ENCODE assay signal across 12 cellular contexts in genomic region chr12:91991397-91992187, GRCh38.
DNase-seq lines count a peak whose midpoint lies in the region; ATAC-seq and TF ChIP-seq lines count a peak whose summit lies in the region.
"Had no signal": no experiment of that assay in that cellular context is flagged by ENCODE, and none has a peak within 500 bp of the region (broad histone marks: within the 10 kb centered on the region; RNA-seq: fewer than 3 reads in every experiment).

No MANE protein-coding gene starts in this region.

- H2AFZ ChIP-seq in IMR-90 (replicated peaks; ENCODE audit: low read length, poor library complexity) = no peak overlapping the region

- H3K4ac ChIP-seq in IMR-90 (ENCODE audit: low read depth, low read length) = peak overlapping the region; percentile 70; the same call in 1 of the 2 replicates

- H3K27me3 Mint-ChIP-seq in activated CD8-positive, alpha-beta memory T cell treated with anti-CD3 and anti-CD28 coated beads, Interleukin-2, amount 10 ng/mL, durations not matched to agents 7 days and 5 days = no peaks in the 10 kb centered on the region
- H3K27me3 Mint-ChIP-seq in central memory CD8-positive, alpha-beta T cell = no peaks in the 10 kb centered on the region
- H3K27me3 Mint-ChIP-seq: type B pancreatic cell had no signal

- peak overlapping the region; percentile 69; the same call in 1 of the 2 replicates for H3K27ac ChIP-seq in IMR-90 (ENCODE audit: insufficient read depth, low read length)
- H3K27ac ChIP-seq in left lung = no peak overlapping the region
- H3K27ac ChIP-seq: KMS-11 had no signal

- peaks cover 3% of the 10 kb centered on the region for H3K9me3 Mint-ChIP-seq in activated CD8-positive, alpha-beta memory T cell treated with anti-CD3 and anti-CD28 coated beads, Interleukin-2, amount 10 ng/mL, durations not matched to agents 7 days and 5 days (ENCODE audit: low read depth)
- no peaks in the 10 kb centered on the region for H3K9me3 Mint-ChIP-seq in central memory CD8-positive, alpha-beta T cell
- H3K9me3 Mint-ChIP-seq: type B pancreatic cell had no signal

- no peak overlapping the region for H3K9ac ChIP-seq in IMR-90 (ENCODE audit: low read depth, low read length)
- H3K9ac ChIP-seq: KMS-11 had no signal

- H3K4me3 ChIP-seq in IMR-90 (ENCODE audit: insufficient read depth, low read depth, low read length) (no peak overlapping the region), left lung (no peak overlapping the region)

- dilution Hi-C loops in IMR-90 (cut with HindIII; ENCODE audit: low sequenced_read_pairs, unreplicated experiment) = no loop called here

- no TSS peak for BruUV-seq in IMR-90 (replicated peaks; lab: Mats Ljungman, UMichigan)

- H3K18ac ChIP-seq in IMR-90 (ENCODE audit: low read depth, low read length) = peak overlapping the region; percentile 61; the same call in 1 of the 2 replicates

- no peak overlapping the region for H2AK5ac ChIP-seq in IMR-90 (ENCODE audit: low read depth, low read length)

- H2BK5ac ChIP-seq in IMR-90 (ENCODE audit: low read depth, low read length, poor library complexity, severe bottlenecking) = peak overlapping the region; percentile 44

- H3K4me1 ChIP-seq in IMR-90 (ENCODE audit: control insufficient read depth, insufficient read depth, low read length) (peaks cover 8% of the 10 kb centered on the region), left lung (no peaks in the 10 kb centered on the region)

- no peak for TF ChIP-seq POLR2A in IMR-90 (IDR thresholded peaks at IDR 0.05; ENCODE audit: low read depth, low read length)

- in situ Hi-C loops in IMR-90 (cut with MboI; ENCODE audit: low sequenced_read_pairs) = no loop called here

- H4K20me1 ChIP-seq in IMR-90 (ENCODE audit: insufficient read depth, low read length) = no peaks in the 10 kb centered on the region

- H2BK120ac ChIP-seq in IMR-90 (ENCODE audit: low read depth, low read length) = peak overlapping the region; percentile 70; the same call in 1 of the 2 replicates

- WGBS in IMR-90 (ENCODE audit: extremely low coverage in 2 of 2, insufficient read length in 1 of 2), 2 experiments = no CpG with 5 or more reads among the region's 1 CpG

- H3K9me3 ChIP-seq in IMR-90 (ENCODE audit: control insufficient read depth, insufficient read depth, low read length) (no peaks in the 10 kb centered on the region), left lung (no peaks in the 10 kb centered on the region)

- no peak for DNase-seq in activated CD8-positive, alpha-beta memory T cell treated with anti-CD3 and anti-CD28 coated beads, Interleukin-2, amount 10 ng/mL, durations not matched to agents 7 days and 5 days
- DNase-seq in activated CD8-positive, alpha-beta memory T cell treated with anti-CD3 and anti-CD28 coated beads for 24 hours = no peak
- no peak for DNase-seq in IMR-90
- DNase-seq in central memory CD8-positive, alpha-beta T cell (ENCODE audit: low spot score in 2 of 2) = no peak
- DNase-seq in renal cortical epithelial cell (ENCODE audit: low read depth) = peak; percentile 9
- no peak for DNase-seq in iPS-NIHi7 (ENCODE audit: extremely low spot score)
- DNase-seq in left lung = no peak
- DNase-seq in EL = no peak
- DNase-seq: foreskin fibroblast, retina had no signal

- H3K23ac ChIP-seq in IMR-90 (ENCODE audit: low read depth, low read length) = peak overlapping the region; percentile 10; the same call in 1 of the 2 replicates

- H4K5ac ChIP-seq in IMR-90 (ENCODE audit: low read depth, low read length) = peak overlapping the region; percentile 21; the same call in 1 of the 2 replicates

- no peak for TF ChIP-seq CTCF in IMR-90 (conservative IDR thresholded peaks at IDR 0.05; ENCODE audit: low read depth, low read length)
- TF ChIP-seq CTCF in left lung (IDR thresholded peaks at IDR 0.05) = no peak

- no peaks in the 10 kb centered on the region for H3K79me1 ChIP-seq in IMR-90 (ENCODE audit: low read depth in 1 of 2, low read length in 2 of 2)

- H2BK15ac ChIP-seq in IMR-90 (ENCODE audit: low read depth, low read length) = peak overlapping the region; percentile 39; the same call in 1 of the 3 replicates

- no peak overlapping the region for H3K27ac Mint-ChIP-seq in activated CD8-positive, alpha-beta memory T cell treated with anti-CD3 and anti-CD28 coated beads, Interleukin-2, amount 10 ng/mL, durations not matched to agents 7 days and 5 days
- H3K27ac Mint-ChIP-seq in central memory CD8-positive, alpha-beta T cell (ENCODE audit: low read depth) = peak overlapping the region; percentile 32
- H3K27ac Mint-ChIP-seq: type B pancreatic cell had no signal

- no peak for TF ChIP-seq RAD21 in IMR-90 (IDR thresholded peaks at IDR 0.05; ENCODE audit: low read length)

- H3K4me3 Mint-ChIP-seq in activated CD8-positive, alpha-beta memory T cell treated with anti-CD3 and anti-CD28 coated beads, Interleukin-2, amount 10 ng/mL, durations not matched to agents 7 days and 5 days = no peak overlapping the region
- no peak overlapping the region for H3K4me3 Mint-ChIP-seq in central memory CD8-positive, alpha-beta T cell
- H3K4me3 Mint-ChIP-seq: type B pancreatic cell had no signal

- H3K9me1 ChIP-seq in IMR-90 (ENCODE audit: insufficient read depth, low read length) = 0 out of 2 replicates have a peak, but pooled peaks cover 2% of the 10 kb centered on the region

- peak; percentile 57 for ATAC-seq in activated CD8-positive, alpha-beta memory T cell treated with anti-CD3 and anti-CD28 coated beads, Interleukin-2, amount 10 ng/mL, durations not matched to agents 7 days and 5 days
- ATAC-seq in IMR-90 (ENCODE audit: low read depth) (0 out of 2 replicates have a peak, but pooled peaks have one; percentile 44), left lung (no peak)
- ATAC-seq in central memory CD8-positive, alpha-beta T cell (replicated peaks; ENCODE audit: extremely low read depth, poor library complexity, severe bottlenecking) = peak; percentile 75

- no peak overlapping the region for H3K56ac ChIP-seq in IMR-90 (ENCODE audit: extremely low read depth, insufficient read depth, low read length)

- H2BK20ac ChIP-seq in IMR-90 (ENCODE audit: low read depth, low read length) = peak overlapping the region; percentile 83; the same call in 1 of the 2 replicates

- CTCF ChIA-PET in activated CD8-positive, alpha-beta memory T cell treated with anti-CD3 and anti-CD28 coated beads, Interleukin-2, amount 10 ng/mL, durations not matched to agents 7 days and 5 days (lab: Charles Lee) = interaction anchor here (0.7 to 1.0 kb wide), 2 partner anchors 145 to 152 kb away, joined by 3 read pairs; no protein-coding TSS in a partner anchor
- CTCF ChIA-PET in IMR-90 (lab: Yijun Ruan, JAX) = no interaction called here

- H3K4me2 ChIP-seq in IMR-90 (ENCODE audit: low read depth, low read length) = no peak overlapping the region
- H3K4me2 ChIP-seq: KMS-11 had no signal

- no peak overlapping the region for H4K91ac ChIP-seq in IMR-90 (ENCODE audit: insufficient read depth, low read depth, low read length)

- no peaks in the 10 kb centered on the region for H3K27me3 ChIP-seq in IMR-90 (ENCODE audit: control insufficient read depth, insufficient read depth, low read length)
- no peaks in the 10 kb centered on the region for H3K27me3 ChIP-seq in left lung

- no peak overlapping the region for H2AK9ac ChIP-seq in IMR-90 (replicated peaks; ENCODE audit: low read depth, low read length, poor library complexity)

- H4K8ac ChIP-seq in IMR-90 (ENCODE audit: low read depth in 2 of 2, low read length in 2 of 2) = peak overlapping the region in 1 of 2 experiments; percentile 52; a peak in 1 of 4 replicates

- no peak overlapping the region; the same call in none of the 2 replicates for H3K14ac ChIP-seq in IMR-90 (replicated peaks; ENCODE audit: low read depth, low read length)

- peaks cover 1% of the 10 kb centered on the region for H3K36me3 Mint-ChIP-seq in activated CD8-positive, alpha-beta memory T cell treated with anti-CD3 and anti-CD28 coated beads, Interleukin-2, amount 10 ng/mL, durations not matched to agents 7 days and 5 days
- H3K36me3 Mint-ChIP-seq in central memory CD8-positive, alpha-beta T cell (ENCODE audit: insufficient read depth) = no peaks in the 10 kb centered on the region
- H3K36me3 Mint-ChIP-seq: type B pancreatic cell had no signal

- H3K4me1 Mint-ChIP-seq in activated CD8-positive, alpha-beta memory T cell treated with anti-CD3 and anti-CD28 coated beads, Interleukin-2, amount 10 ng/mL, durations not matched to agents 7 days and 5 days = peaks cover 3% of the 10 kb centered on the region
- peaks cover 18% of the 10 kb centered on the region for H3K4me1 Mint-ChIP-seq in central memory CD8-positive, alpha-beta T cell

- intact Hi-C loops in IMR-90 (cut with micrococcal nuclease) (no loop called here), left lung (cut with DNase I) (no loop called here)

- H3K36me3 ChIP-seq in IMR-90 (ENCODE audit: control insufficient read depth, insufficient read depth, low read length) (no peaks in the 10 kb centered on the region), left lung (no peaks in the 10 kb centered on the region)

- POLR2A ChIA-PET in IMR-90 (lab: Charles Lee; ENCODE audit: unreplicated experiment) = no interaction called here

TF ChIP-seq in IMR-90, 13 proteins besides CTCF, POLR2A, EP300 and RAD21:
- TF ChIP-seq NFE2L2 (IDR thresholded peaks at IDR 0.05; ENCODE audit: low read depth, low read length) (no peak), CHD1 (IDR thresholded peaks at IDR 0.05; ENCODE audit: low read depth, low read length) (no peak), SMC3 (IDR thresholded peaks at IDR 0.05; ENCODE audit: low read depth, low read length) (no peak), MAZ (IDR thresholded peaks at IDR 0.05; ENCODE audit: borderline replicate concordance, low read depth, low read length) (no peak), USF2 (IDR thresholded peaks at IDR 0.05; ENCODE audit: low read depth, low read length) (no peak)
TF ChIP-seq in IMR-90: peak in this region for 0.
